9 cellular contexts compared by ENCODE assay signal in the genomic region with DNA sequence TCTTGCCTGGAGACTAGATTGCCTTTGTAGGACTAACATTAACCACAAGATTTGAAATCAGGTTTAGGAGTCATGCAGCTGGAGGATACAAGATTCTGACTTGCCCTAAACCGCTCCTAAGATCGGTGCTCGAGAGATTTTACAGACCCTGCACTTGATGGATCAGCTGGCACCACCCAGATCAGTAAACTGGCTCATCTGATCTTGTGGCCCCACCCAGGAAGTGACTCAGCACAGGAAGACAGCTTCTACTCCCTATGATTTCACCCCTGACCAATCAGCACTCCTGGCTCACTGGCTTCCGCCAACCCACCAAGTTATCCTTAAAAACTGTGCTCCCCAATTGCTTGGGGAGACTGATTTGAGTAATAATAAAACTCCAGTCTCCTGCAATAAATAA. TPM values are rescaled to one million over a fixed set of nuclear protein-coding genes. Genes with fewer than 3 reads are reported as not detected.
DNase-seq lines count a peak whose midpoint lies in the region; ATAC-seq, FAIRE-seq and TF ChIP-seq lines count a peak whose summit lies in the region.
"Had no signal": no experiment of that assay in that cellular context is flagged by ENCODE, and none has a peak within 500 bp of the region (broad histone marks: within the 10 kb centered on the region; RNA-seq: fewer than 3 reads in every experiment).

No MANE protein-coding gene starts in this region.

- H3K9me2 ChIP-seq in HCT116 (ENCODE audit: insufficient read depth) = no peaks in the 10 kb centered on the region

- H3K27ac ChIP-seq in HCT116 (ENCODE audit: low read depth, low read length) (no peak overlapping the region), HepG2 (ENCODE audit: extremely low read length, insufficient read depth, low read length) (no peak overlapping the region)

- no peak overlapping the region for H3K9ac ChIP-seq in HCT116 (ENCODE audit: low read length)
- H3K9ac ChIP-seq in HepG2 (ENCODE audit: insufficient read depth, low read depth, low read length) = no peak overlapping the region

- no peak for FAIRE-seq in HepG2 (lab: Jason Lieb, UNC)

- H3K4me1 Mint-ChIP-seq in activated CD4-positive, alpha-beta memory T cell treated with anti-CD3 and anti-CD28 coated beads, Interleukin-2, amount 10 ng/mL, durations not matched to agents 7 days and 5 days = peaks cover 20% of the 10 kb centered on the region

- RAD21 ChIA-PET in HCT116 (lab: Charles Lee; ENCODE audit: low non-redundant PET in 1 of 2, low total read pairs in 2 of 2, uncharacterized antibody in 2 of 2, unreplicated experiment in 2 of 2) = no interaction called here

- peak overlapping the region; percentile 93 for H3K27ac Mint-ChIP-seq in activated CD4-positive, alpha-beta memory T cell treated with anti-CD3 and anti-CD28 coated beads, Interleukin-2, amount 10 ng/mL, durations not matched to agents 7 days and 5 days

- H3K4me2 ChIP-seq in HCT116 (ENCODE audit: low read length) (peak overlapping the region; percentile 25; the same call in 1 of the 2 replicates), HepG2 (ENCODE audit: low read depth, low read length) (no peak overlapping the region)

- BruUV-seq in HCT116 (replicated peaks; lab: Mats Ljungman, UMichigan) (no TSS peak), HepG2 (replicated peaks; lab: Mats Ljungman, UMichigan) (no TSS peak)

- intact Hi-C loops in HCT116 (cut with micrococcal nuclease) = no loop called here
- intact Hi-C loops in HepG2 (cut with micrococcal nuclease; ENCODE audit: unreplicated experiment) = no loop called here

- TF ChIP-seq RAD21 in HCT116 (IDR thresholded peaks at IDR 0.05; ENCODE audit: low read depth) (no peak), HepG2 (CRISPR knock-in tag; IDR thresholded peaks at IDR 0.05) (no peak)

- H3K36me3 ChIP-seq in HCT116 (ENCODE audit: control insufficient read depth in 1 of 2, insufficient read depth in 2 of 2, low read length in 2 of 2) (no peaks in the 10 kb centered on the region), HepG2 (replicated peaks in 1 of 2; ENCODE audit: control insufficient read depth in 1 of 2, insufficient read depth in 2 of 2, low read length in 2 of 2) (no peaks in the 10 kb centered on the region)

- peak overlapping the region; percentile 8 for H3K4me3 Mint-ChIP-seq in activated CD4-positive, alpha-beta memory T cell treated with anti-CD3 and anti-CD28 coated beads, Interleukin-2, amount 10 ng/mL, durations not matched to agents 7 days and 5 days

- 91% methylated on average over 4 of the region's 4 CpGs for WGBS in HepG2 (ENCODE audit: low lambda C conversion rate)

- H3K27me3 Mint-ChIP-seq in activated CD4-positive, alpha-beta memory T cell treated with anti-CD3 and anti-CD28 coated beads, Interleukin-2, amount 10 ng/mL, durations not matched to agents 7 days and 5 days = no peaks in the 10 kb centered on the region

- H2AFZ ChIP-seq in HCT116 (ENCODE audit: low read depth, low read length, poor library complexity, severe bottlenecking) = no peak overlapping the region
- H2AFZ ChIP-seq in HepG2 (ENCODE audit: low read length) = no peak overlapping the region

- POLR2A ChIA-PET in HCT116 (lab: Charles Lee) (no interaction called here), HepG2 (lab: Yijun Ruan, JAX) (no interaction called here), GM10248 (lab: Yijun Ruan, JAX) (no interaction called here)
- POLR2A ChIA-PET in activated CD4-positive, alpha-beta memory T cell treated with anti-CD3 and anti-CD28 coated beads, Interleukin-2, amount 10 ng/mL, durations not matched to agents 7 days and 5 days (lab: Charles Lee) = interaction anchor here (0.7 to 1.4 kb wide), 4 partner anchors 10 to 611 kb away, joined by 3 read pairs; a partner anchor contains a TSS

- H3K9me3 ChIP-seq in HCT116 (ENCODE audit: control insufficient read depth in 1 of 2, insufficient read depth in 1 of 2, low read depth in 1 of 2, low read length in 2 of 2) = no peaks in the 10 kb centered on the region
- no peaks in the 10 kb centered on the region; the same call in 1 of the 2 replicates for H3K9me3 ChIP-seq in HepG2 (ENCODE audit: low read length)

- no peak for TF ChIP-seq EP300 in HepG2 (IDR thresholded peaks at IDR 0.05; ENCODE audit: low read depth in 2 of 2, low read length in 2 of 2)
- TF ChIP-seq EP300 in HepG2 (CRISPR knock-in tag; IDR thresholded peaks at IDR 0.05; ENCODE audit: borderline replicate concordance) = no peak

- TF ChIP-seq POLR2A in HCT116 (IDR thresholded peaks at IDR 0.05; ENCODE audit: borderline replicate concordance, extremely low read depth, insufficient read depth, insufficient read length) (no peak), HepG2 (IDR thresholded peaks at IDR 0.05; ENCODE audit: insufficient read depth in 1 of 2, low read depth in 2 of 2, low read length in 2 of 2) (no peak)

- H3K4me3 ChIP-seq in HCT116 (replicated peaks in 1 of 2; ENCODE audit: low read depth in 1 of 2, low read length in 2 of 2) (no peak overlapping the region), HepG2 (replicated peaks in 1 of 3; ENCODE audit: insufficient read depth in 1 of 3, low read depth in 2 of 3, low read length in 3 of 3) (no peak overlapping the region)

- no peak for TF ChIP-seq CTCF in HCT116 (IDR thresholded peaks at IDR 0.05 in 2 of 3, conservative IDR thresholded peaks at IDR 0.05 in 1 of 3; ENCODE audit: borderline replicate concordance in 1 of 3, insufficient read depth in 1 of 3, low read depth in 2 of 3, low read length in 2 of 3)
- TF ChIP-seq CTCF in HepG2 (CRISPR knock-in tag; IDR thresholded peaks at IDR 0.05) = no peak
- no peak for TF ChIP-seq CTCF in GM10248 (IDR thresholded peaks at IDR 0.05; ENCODE audit: control extremely low read depth, extremely low read depth, low read depth, missing control alignments)

- H3K9me3 Mint-ChIP-seq in activated CD4-positive, alpha-beta memory T cell treated with anti-CD3 and anti-CD28 coated beads, Interleukin-2, amount 10 ng/mL, durations not matched to agents 7 days and 5 days = peaks cover 12% of the 10 kb centered on the region

- H4K20me1 ChIP-seq in HCT116 (ENCODE audit: insufficient read depth) (no peaks in the 10 kb centered on the region), HepG2 (ENCODE audit: insufficient read depth, low read length) (no peaks in the 10 kb centered on the region)

- in situ Hi-C loops in ACHN (cut with HindIII; ENCODE audit: low pct_ligation_motif_present, low pct_unique_long_range_greater_than_20kb, low sequenced_read_pairs) (no loop called here), HepG2 (cut with HindIII; ENCODE audit: extremely low pct_ligation_motif_present, low pct_unique_long_range_greater_than_20kb) (no loop called here)

- CTCF ChIA-PET in HCT116 (lab: Charles Lee) = no interaction called here
- CTCF ChIA-PET in activated CD4-positive, alpha-beta memory T cell treated with anti-CD3 and anti-CD28 coated beads, Interleukin-2, amount 10 ng/mL, durations not matched to agents 7 days and 5 days (lab: Charles Lee) = no interaction called here
- CTCF ChIA-PET in HepG2 (lab: Yijun Ruan, JAX; ENCODE audit: low intra/inter-chr PET ratio, low total read pairs) = no interaction called here
- CTCF ChIA-PET in GM10248 (lab: Yijun Ruan, JAX) = no interaction called here

- H3K36me3 Mint-ChIP-seq in activated CD4-positive, alpha-beta memory T cell treated with anti-CD3 and anti-CD28 coated beads, Interleukin-2, amount 10 ng/mL, durations not matched to agents 7 days and 5 days (ENCODE audit: low read depth) = peaks cover 23% of the 10 kb centered on the region

- DNase-seq in ACHN (peak; percentile 20), HCT116 (ENCODE audit: low read depth, low spot score) (no peak), kidney tubule cell (ENCODE audit: low spot score) (peak; percentile 36), HepG2 (ENCODE audit: low spot score) (no peak), GM10248 (ENCODE audit: extremely low spot score) (no peak)
- DNase-seq in activated CD4-positive, alpha-beta memory T cell treated with anti-CD3 and anti-CD28 coated beads, Interleukin-2, amount 10 ng/mL, durations not matched to agents 7 days and 5 days = peak; percentile 54
- DNase-seq: NCI-H1092 had no signal

- peaks cover 0 to 6% of the 10 kb centered on the region in 2 experiments; a peak in 1 of 4 replicates for H3K4me1 ChIP-seq in HCT116 (ENCODE audit: control insufficient read depth in 1 of 2, insufficient read depth in 2 of 2, low read length in 2 of 2)
- H3K4me1 ChIP-seq in HepG2 (ENCODE audit: insufficient read depth, low read length) = no peaks in the 10 kb centered on the region

- ATAC-seq in HCT116 (no peak), HG03175 (IDR thresholded peaks at IDR 0.05; ENCODE audit: unreplicated experiment) (no peak), HepG2 (no peak), GM19452 (IDR thresholded peaks at IDR 0.05; ENCODE audit: unreplicated experiment) (no peak)

- H3K79me2 ChIP-seq in HCT116 (ENCODE audit: insufficient read depth, low read length) (no peaks in the 10 kb centered on the region), HepG2 (ENCODE audit: insufficient read depth, low read length) (no peaks in the 10 kb centered on the region)

- H3K27me3 ChIP-seq in HCT116 (ENCODE audit: insufficient read depth, low read length) (no peaks in the 10 kb centered on the region), HepG2 (ENCODE audit: control insufficient read depth in 1 of 2, insufficient read depth in 2 of 2, low read length in 2 of 2) (no peaks in the 10 kb centered on the region)

RNA-seq across cellular contexts. Expression of a gene that starts 0.9 kb away (rescaled TPM):
- total RNA-seq in HCT116 (2021; ENCODE audit: unreplicated experiment) = 0.34 TPM
- 0.07 and 0.11 TPM in 2 replicates for polyA plus RNA-seq in HCT116 (2012)
- under 1 TPM; 0.23 to 0.93 TPM for total RNA-seq in activated CD4-positive, alpha-beta memory T cell treated with anti-CD3 and anti-CD28 coated beads, Interleukin-2, amount 10 ng/mL, durations not matched to agents 7 days and 5 days
- 0.15 and 0.51 TPM in 2 replicates for total RNA-seq in HepG2 (2016; rRNA removed; fragmentation: Illumina TruSeq; extraction: Trizol)
- total RNA-seq in HepG2 (2016; cell fraction: cytosol; rRNA removed; fragmentation: Illumina TruSeq; extraction: Trizol; ENCODE audit: low read depth) = 0.81 and 1.5 TPM in 2 replicates
- total RNA-seq in HepG2 (2016; cell fraction: insoluble cytoplasmic fraction; rRNA removed; fragmentation: Illumina TruSeq; extraction: Trizol) = 0.07 and 0.39 TPM in 2 replicates
- total RNA-seq in HepG2 (2016; cell fraction: membrane; rRNA removed; fragmentation: Illumina TruSeq; extraction: Trizol) = 0.76 and 1.1 TPM in 2 replicates
- total RNA-seq in HepG2 (2016; cell fraction: nucleus; rRNA removed; fragmentation: Illumina TruSeq; extraction: Trizol) = 0.94 and 1.4 TPM in 2 replicates
- polyA plus RNA-seq in HepG2 (2011; rRNA removed) = 0.26 and 0.34 TPM in 2 replicates
- polyA plus RNA-seq in HepG2 (2011; cell fraction: cytosol; rRNA removed) = 0.01 and 0.12 TPM in 2 replicates
- 0.90 and 1.5 TPM in 2 replicates for polyA plus RNA-seq in HepG2 (2011; cell fraction: nucleus; rRNA removed)
- polyA plus RNA-seq in HepG2 (2012) = 0.21 and 0.31 TPM in 2 replicates
- not detected in 2 replicates for polyA plus RNA-seq in HepG2 (2016; cell fraction: cytosol; fragmentation: Illumina TruSeq; extraction: Trizol; ENCODE audit: low read depth)
- not detected in 2 replicates for polyA plus RNA-seq in HepG2 (2016; cell fraction: insoluble cytoplasmic fraction; fragmentation: Illumina TruSeq; extraction: Trizol; ENCODE audit: low read depth)
- not detected in 2 replicates for polyA plus RNA-seq in HepG2 (2016; cell fraction: membrane; fragmentation: Illumina TruSeq; extraction: Trizol; ENCODE audit: low read depth)
- polyA plus RNA-seq in HepG2 (2016; cell fraction: nucleus; fragmentation: Illumina TruSeq; extraction: Trizol; ENCODE audit: insufficient read depth, low read depth) = 0.64 and 1.1 TPM in 2 replicates
- 1.4 TPM in 2 replicates for polyA minus RNA-seq in HepG2 (2011; rRNA and poly(A)+ RNA removed; ENCODE audit: low replicate concordance)
- polyA minus RNA-seq in HepG2 (2011; cell fraction: cytosol; rRNA and poly(A)+ RNA removed) = not detected in 2 replicates
- polyA minus RNA-seq in HepG2 (2011; cell fraction: nucleus; rRNA and poly(A)+ RNA removed) = 2.1 and 2.3 TPM in 2 replicates

RNA-seq across cellular contexts. Expression of a gene that starts 8.5 kb away (rescaled TPM):
- total RNA-seq in HCT116 (2021; ENCODE audit: unreplicated experiment) = 46.2 TPM
- 13.7 and 17.9 TPM in 2 replicates for polyA plus RNA-seq in HCT116 (2012)
- 10 to 100 TPM; 53.7 to 54.2 TPM for total RNA-seq in activated CD4-positive, alpha-beta memory T cell treated with anti-CD3 and anti-CD28 coated beads, Interleukin-2, amount 10 ng/mL, durations not matched to agents 7 days and 5 days
- 43.4 and 63.3 TPM in 2 replicates for total RNA-seq in HepG2 (2016; rRNA removed; fragmentation: Illumina TruSeq; extraction: Trizol)
- 11.6 and 14.5 TPM in 2 replicates for total RNA-seq in HepG2 (2016; cell fraction: cytosol; rRNA removed; fragmentation: Illumina TruSeq; extraction: Trizol; ENCODE audit: low read depth)
- total RNA-seq in HepG2 (2016; cell fraction: insoluble cytoplasmic fraction; rRNA removed; fragmentation: Illumina TruSeq; extraction: Trizol) = 47.0 and 64.0 TPM in 2 replicates
- 23.6 and 26.8 TPM in 2 replicates for total RNA-seq in HepG2 (2016; cell fraction: membrane; rRNA removed; fragmentation: Illumina TruSeq; extraction: Trizol)
- total RNA-seq in HepG2 (2016; cell fraction: nucleus; rRNA removed; fragmentation: Illumina TruSeq; extraction: Trizol) = 27.5 and 30.7 TPM in 2 replicates
- polyA plus RNA-seq in HepG2 (2011; rRNA removed) = 11.7 and 15.1 TPM in 2 replicates
- polyA plus RNA-seq in HepG2 (2011; cell fraction: cytosol; rRNA removed) = 7.7 and 10.1 TPM in 2 replicates
- polyA plus RNA-seq in HepG2 (2011; cell fraction: nucleus; rRNA removed) = 5.4 and 8.1 TPM in 2 replicates
- 21.7 and 29.2 TPM in 2 replicates for polyA plus RNA-seq in HepG2 (2012)
- polyA plus RNA-seq in HepG2 (2016; cell fraction: cytosol; fragmentation: Illumina TruSeq; extraction: Trizol; ENCODE audit: low read depth) = 5.4 and 6.0 TPM in 2 replicates
- polyA plus RNA-seq in HepG2 (2016; cell fraction: insoluble cytoplasmic fraction; fragmentation: Illumina TruSeq; extraction: Trizol; ENCODE audit: low read depth) = 54.5 and 59.4 TPM in 2 replicates
- 12.4 and 14.9 TPM in 2 replicates for polyA plus RNA-seq in HepG2 (2016; cell fraction: membrane; fragmentation: Illumina TruSeq; extraction: Trizol; ENCODE audit: low read depth)
- 30.0 and 30.6 TPM in 2 replicates for polyA plus RNA-seq in HepG2 (2016; cell fraction: nucleus; fragmentation: Illumina TruSeq; extraction: Trizol; ENCODE audit: insufficient read depth, low read depth)
- polyA minus RNA-seq in HepG2 (2011; rRNA and poly(A)+ RNA removed; ENCODE audit: low replicate concordance) = 6.8 and 9.4 TPM in 2 replicates
- polyA minus RNA-seq in HepG2 (2011; cell fraction: cytosol; rRNA and poly(A)+ RNA removed) = 14.9 and 15.1 TPM in 2 replicates
- polyA minus RNA-seq in HepG2 (2011; cell fraction: nucleus; rRNA and poly(A)+ RNA removed) = 27.2 and 30.6 TPM in 2 replicates

Comparison
In these comparisons a context has a peak if more than half of its experiments do, and no peak if none do; other contexts are left out.
1. DNase-seq: peak in ACHN (single experiment), activated CD4-positive, alpha-beta memory T cell treated with anti-CD3 and anti-CD28 coated beads, Interleukin-2, amount 10 ng/mL, durations not matched to agents 7 days and 5 days (single experiment) and kidney tubule cell (single experiment); none in HCT116 (single experiment), HepG2 (single experiment) and GM10248 (single experiment).